ENCODE assay signal across 8 cellular contexts in the genomic region with DNA sequence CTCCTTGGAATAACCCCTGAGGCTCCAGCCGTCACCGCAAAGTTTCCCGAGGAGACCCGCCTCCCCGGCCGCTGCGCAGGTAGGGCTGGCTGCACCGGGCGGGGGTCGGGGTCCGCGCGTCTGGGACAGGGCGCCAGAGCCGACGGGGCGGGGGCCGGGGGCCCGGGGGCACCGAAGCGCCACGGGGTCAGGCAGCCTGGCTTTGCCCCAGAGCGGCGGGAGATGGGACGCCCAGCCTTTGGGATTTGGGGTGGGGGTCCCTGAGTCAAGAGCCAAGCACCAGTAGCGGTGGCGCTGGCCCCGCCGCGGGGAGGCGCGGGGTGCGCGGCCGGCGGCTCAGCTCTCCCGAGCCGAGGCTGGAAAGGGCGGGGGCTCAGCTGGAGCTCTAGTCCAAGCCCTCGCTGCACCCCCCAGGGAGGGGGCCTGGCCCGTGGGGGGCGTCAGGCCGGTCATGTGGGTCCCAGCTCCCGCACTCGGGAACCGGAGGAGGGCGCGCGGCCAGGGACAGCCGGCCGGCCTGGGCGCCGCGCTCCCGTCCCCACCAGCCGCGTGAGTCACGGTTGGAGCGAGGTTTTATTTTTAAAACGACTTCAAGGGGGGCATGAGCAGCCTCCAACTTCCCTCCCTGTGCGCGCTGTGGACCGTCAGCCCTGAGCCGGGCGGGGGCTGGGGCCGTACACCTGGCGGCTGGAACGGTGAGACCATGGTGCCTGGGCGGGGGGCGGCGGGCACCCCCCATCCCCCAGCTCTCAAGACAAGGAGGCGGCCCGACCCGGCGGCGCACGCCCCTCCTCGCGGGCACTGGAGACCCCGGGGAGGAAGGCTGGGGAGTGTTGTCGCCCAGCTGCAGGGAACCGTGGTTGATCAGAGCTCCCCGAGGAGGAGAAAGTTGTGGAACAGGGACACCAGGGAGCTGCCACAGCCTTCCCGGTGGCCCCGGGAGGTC. TPM values are rescaled to one million over a fixed set of nuclear protein-coding genes. Genes with fewer than 3 reads are reported as not detected.
DNase-seq lines count a peak whose midpoint lies in the region; ATAC-seq, FAIRE-seq and TF ChIP-seq lines count a peak whose summit lies in the region.

No MANE protein-coding gene starts in this region.

- FAIRE-seq in kidney (lab: Jason Lieb, UNC), result no peak

- H3K9me3 ChIP-seq in breast epithelium (no peaks in the 10 kb centered on the region), kidney (ENCODE audit: control insufficient read depth in 1 of 2, low read length in 2 of 2) (no peaks in the 10 kb centered on the region), stomach smooth muscle (ENCODE audit: control insufficient read depth in 2 of 2, low read length in 2 of 2) (no peaks in the 10 kb centered on the region)

- POLR2A ChIA-PET in MCF 10A (lab: Yijun Ruan, JAX), result interaction anchor here (0.5 kb wide), 1 partner anchor 149 kb away, joined by 3 read pairs; no protein-coding TSS in a partner anchor

- no TSS peak for BruUV-seq in MCF 10A (replicated peaks; lab: Mats Ljungman, UMichigan)

- peaks cover 7% of the 10 kb centered on the region for H3K36me3 Mint-ChIP-seq in MCF 10A (ENCODE audit: insufficient read depth, unreplicated experiment)

- H3K4me3 ChIP-seq in breast epithelium (peak overlapping the region; percentile 42 to 68 (median 49)), kidney (ENCODE audit: low read length in 2 of 2) (peak overlapping the region in 1 of 2 donors; percentile 43), stomach smooth muscle (ENCODE audit: low read length in 2 of 2) (peak overlapping the region; percentile 53 to 74)

- DNase-seq in breast epithelium (ENCODE audit: low spot score in 2 of 2) (no peak), MCF 10A (ENCODE audit: unreplicated experiment) (no peak), astrocyte of the hippocampus (ENCODE audit: low read depth, low spot score) (peak; percentile 75), kidney (no peak), LoVo (ENCODE audit: low spot score) (no peak)

- ATAC-seq in GM19035 (IDR thresholded peaks at IDR 0.05; ENCODE audit: unreplicated experiment) (no peak), GM18498 (IDR thresholded peaks at IDR 0.05; ENCODE audit: unreplicated experiment) (no peak)

- H3K36me3 ChIP-seq in breast epithelium (no peaks in the 10 kb centered on the region), kidney (ENCODE audit: control insufficient read depth in 1 of 2, insufficient read depth in 2 of 2, low read length in 2 of 2) (no peaks in the 10 kb centered on the region), stomach smooth muscle (ENCODE audit: control insufficient read depth in 2 of 2, insufficient read depth in 2 of 2, low read length in 2 of 2) (no peaks in the 10 kb centered on the region)

- no peak overlapping the region for H3K27ac ChIP-seq in breast epithelium
- H3K27ac ChIP-seq in kidney (ENCODE audit: low read depth in 2 of 2, low read length in 2 of 2), result peak overlapping the region; percentile 37 to 51
- H3K27ac ChIP-seq in stomach smooth muscle (ENCODE audit: low read length), result peak overlapping the region; percentile 53

- H3K27me3 ChIP-seq in breast epithelium (peaks cover 6 to 23% of the 10 kb centered on the region in 2 donors), stomach smooth muscle (ENCODE audit: control insufficient read depth in 1 of 2, insufficient read depth in 2 of 2, low read length in 2 of 2) (no peaks in the 10 kb centered on the region)

- CTCF ChIA-PET in MCF 10A (lab: Yijun Ruan, JAX), result no interaction called here

- no peaks in the 10 kb centered on the region for H3K4me1 Mint-ChIP-seq in MCF 10A (ENCODE audit: insufficient read depth, unreplicated experiment)

- no peak for TF ChIP-seq POLR2A in breast epithelium (IDR thresholded peaks at IDR 0.05)

- peaks cover 5 to 15% of the 10 kb centered on the region in 2 donors for H3K4me1 ChIP-seq in breast epithelium
- peaks cover 0 to 12% of the 10 kb centered on the region in 2 donors for H3K4me1 ChIP-seq in kidney (ENCODE audit: control insufficient read depth in 1 of 2, insufficient read depth in 1 of 2, low read depth in 1 of 2, low read length in 2 of 2)
- H3K4me1 ChIP-seq in stomach smooth muscle (ENCODE audit: control insufficient read depth, insufficient read depth, low read length), result peaks cover 20% of the 10 kb centered on the region

- no peak overlapping the region for H3K27ac Mint-ChIP-seq in MCF 10A (ENCODE audit: low read depth, unreplicated experiment)

- H3K4me3 Mint-ChIP-seq in MCF 10A (ENCODE audit: unreplicated experiment), result no peak overlapping the region

- intact Hi-C loops in breast epithelium (cut with DNase I; ENCODE audit: low total_unique reads), result no loop called here
- intact Hi-C loops in MCF 10A (cut with micrococcal nuclease), result no loop called here
- intact Hi-C loops in kidney (cut with DNase I), result no loop called here

- no peak for TF ChIP-seq CTCF in breast epithelium (IDR thresholded peaks at IDR 0.05)
- no peak for TF ChIP-seq CTCF in MCF 10A (IDR thresholded peaks at IDR 0.05; ENCODE audit: unreplicated experiment)
- TF ChIP-seq CTCF in kidney (IDR thresholded peaks at IDR 0.05; ENCODE audit: borderline replicate concordance, extremely low read depth, insufficient read depth), result no peak

- H3K9me3 Mint-ChIP-seq in MCF 10A (ENCODE audit: unreplicated experiment), result no peaks in the 10 kb centered on the region

- H3K9ac ChIP-seq in kidney (ENCODE audit: low read length in 2 of 2), result no peak overlapping the region
- peak overlapping the region; percentile 21 to 51 for H3K9ac ChIP-seq in stomach smooth muscle (ENCODE audit: low read length in 2 of 2)

- peaks cover 32% of the 10 kb centered on the region for H3K27me3 Mint-ChIP-seq in MCF 10A (ENCODE audit: insufficient read depth, unreplicated experiment)

RNA-seq across cellular contexts. Expression of a gene that starts 0.6 kb away (rescaled TPM):
- not detected for total RNA-seq in breast epithelium
- 2.7 and 7.0 TPM in 2 replicates for total RNA-seq in MCF 10A (2022)
- 0.66 TPM for total RNA-seq in kidney
- polyA plus RNA-seq in kidney (ENCODE audit: insufficient read depth, low read depth, low replicate concordance), result 1.5 TPM

RNA-seq across cellular contexts. Expression of a gene that starts 50.1 kb away (rescaled TPM):
- total RNA-seq in breast epithelium (10 to 100 TPM; 50.9 to 81.4 (median 79.3) TPM), MCF 10A (2022) (50.9 and 56.0 TPM in 2 replicates), kidney (69.0 TPM)
- 118 TPM for polyA plus RNA-seq in kidney (ENCODE audit: insufficient read depth, low read depth, low replicate concordance)

Comparison
In these comparisons a context has a peak if more than half of its experiments do, and no peak if none do; other contexts are left out.
1. H3K27ac ChIP-seq: peak in kidney (2 of 2) and stomach smooth muscle (single experiment); none in breast epithelium (0 of 2).
2. H3K9ac ChIP-seq: peak in stomach smooth muscle (2 of 2); none in kidney (0 of 2).